In genomic region chr15:101053261-101053660, GRCh38 we compare ENCODE assay signal across 22 cellular contexts.
DNase-seq lines count a peak whose midpoint lies in the region; ATAC-seq and TF ChIP-seq lines count a peak whose summit lies in the region.
"Had no signal": no experiment of that assay in that cellular context is flagged by ENCODE, and none has a peak within 500 bp of the region (broad histone marks: within the 10 kb centered on the region; RNA-seq: fewer than 3 reads in every experiment).

No MANE protein-coding gene starts in this region.

- H3K4me1 ChIP-seq in RWPE2 (ENCODE audit: insufficient read depth, poor library complexity, severe bottlenecking) (no peaks in the 10 kb centered on the region), right lobe of liver (no peaks in the 10 kb centered on the region), spleen (peaks cover 0 to 12% (median 3%) of the 10 kb centered on the region in 6 donors)
- H3K4me1 ChIP-seq: psoas muscle had no signal

- ATAC-seq in RWPE2 (ENCODE audit: low read depth) = no peak
- ATAC-seq in right lobe of liver = peak in 1 of 4 donors; percentile 21
- no peak for ATAC-seq in GM21515 (IDR thresholded peaks at IDR 0.05; ENCODE audit: unreplicated experiment)
- no peak for ATAC-seq in left cardiac atrium
- ATAC-seq: activated T-cell treated with anti-CD3 and anti-CD28 coated beads, Interleukin-2, amount 50 U/mL, for 72 hours; HCT116; psoas muscle; T-helper 17 cell had no signal

- H3K9me3 ChIP-seq in RWPE2 (ENCODE audit: severe bottlenecking) = no peaks in the 10 kb centered on the region
- no peaks in the 10 kb centered on the region for H3K9me3 ChIP-seq in right lobe of liver
- H3K9me3 ChIP-seq in spleen = no peaks in the 10 kb centered on the region
- H3K9me3 ChIP-seq: psoas muscle had no signal

- H3K36me3 ChIP-seq in RWPE2 (ENCODE audit: low read depth) (peaks cover 42% of the 10 kb centered on the region), right lobe of liver (peaks cover 0 to 3% (median 0%) of the 10 kb centered on the region in 4 donors), spleen (peaks cover 0 to 100% (median 86%) of the 10 kb centered on the region in 6 donors)

- WGBS in right lobe of liver (ENCODE audit: insufficient coverage, low coverage, low lambda C conversion rate, missing lambda C conversion rate) = 93% methylated on average over 3 of the region's 34 CpGs
- 89 to 95% (median 91%) methylated on average over 7 to 34 of the region's 34 CpGs for WGBS in spleen, 5 donors

- no peak for TF ChIP-seq CTCF in RWPE2 (IDR thresholded peaks at IDR 0.05; ENCODE audit: poor library complexity, severe bottlenecking)
- TF ChIP-seq CTCF in right lobe of liver (IDR thresholded peaks at IDR 0.05) = no peak
- no peak for TF ChIP-seq CTCF in spleen (IDR thresholded peaks at IDR 0.05 in 8 of 11, conservative IDR thresholded peaks at IDR 0.05 in 3 of 11)

- H3K27ac ChIP-seq in RWPE2 (ENCODE audit: poor library complexity, severe bottlenecking) (no peak overlapping the region), right lobe of liver (no peak overlapping the region), spleen (no peak overlapping the region)
- H3K27ac ChIP-seq: C4-2B, psoas muscle, SK-N-MC had no signal

- DNase-seq in HuH-7.5 (ENCODE audit: low spot score) = peak; percentile 10
- DNase-seq in RWPE2 (ENCODE audit: low spot score) = peak; percentile 70
- DNase-seq in right lobe of liver = peak in 2 of 3 donors; percentile 33 to 42
- DNase-seq in spleen = peak; percentile 59
- DNase-seq in UCSD-AML1 (lab: John Stamatoyannopoulos, UW; ENCODE audit: unreplicated experiment) = no peak
- no peak for DNase-seq in putamen (ENCODE audit: low spot score)
- no peak for DNase-seq in left cardiac atrium
- DNase-seq: activated CD4-positive, CD25-positive, alpha-beta regulatory T cell treated with anti-CD3 and anti-CD28 coated beads, Interleukin-2, amount 50 U/mL, for 72 hours; activated naive CD4-positive, alpha-beta T cell treated with Interleukin-2 at 50 U/mL for 16 hours; activated T-cell treated with anti-CD3 and anti-CD28 coated beads, Interleukin-2, amount 50 U/mL, for 72 hours; DND-41; effector CD8-positive, alpha-beta T cell; kidney glomerular epithelial cell; mesenchymal stem cell; NCI-H146; psoas muscle; stimulated activated CD4-positive, alpha-beta T cell treated with anti-CD3 and anti-CD28 coated beads, Interleukin-1b, Interleukin-23, amount 100 ng/mL, for 48 hours; T-helper 17 cell had no signal

- H3K27me3 ChIP-seq in RWPE2 (ENCODE audit: insufficient read depth, poor library complexity, severe bottlenecking) = no peaks in the 10 kb centered on the region
- H3K27me3 ChIP-seq in right lobe of liver = no peaks in the 10 kb centered on the region
- H3K27me3 ChIP-seq in spleen (replicated peaks in 1 of 7) = no peaks in the 10 kb centered on the region

- TF ChIP-seq POLR2A in right lobe of liver (IDR thresholded peaks at IDR 0.05) (no peak), spleen (IDR thresholded peaks at IDR 0.05) (no peak)

- H3K4me3 ChIP-seq in RWPE2 (ENCODE audit: severe bottlenecking) = no peak overlapping the region
- no peak overlapping the region for H3K4me3 ChIP-seq in right lobe of liver
- no peak overlapping the region for H3K4me3 ChIP-seq in spleen
- H3K4me3 ChIP-seq: psoas muscle, SK-N-MC had no signal

- intact Hi-C loops in right lobe of liver (cut with DNase I) (no loop called here), spleen (cut with DNase I; ENCODE audit: low total_unique reads) (no loop called here), left cardiac atrium (cut with DNase I) (no loop called here)

Comparison
In these comparisons a context has a peak if more than half of its experiments do, and no peak if none do; other contexts are left out.
1. DNase-seq: peak in HuH-7.5 (single experiment), RWPE2 (single experiment), right lobe of liver (2 of 3) and spleen (single experiment); none in UCSD-AML1 (single experiment), putamen (single experiment) and left cardiac atrium (single experiment).